ENCODE assay signal across 1 cellular context in genomic region chr20:25390538-25391528, GRCh38.
TF ChIP-seq lines count a peak whose summit lies in the region.

ABHD12 (minus strand) TSS chr20:25390835; CDS start chr20:25390703, 132 bp downstream.

TF ChIP-seq in HEK293, 187 proteins besides CTCF, POLR2A, EP300 and RAD21 (continued from another document and continues in another):
- TF ChIP-seq ZBTB11 (tag by site-specific recombination; conservative IDR thresholded peaks at IDR 0.05; ENCODE audit: low read depth) (peak; percentile 52), HOXC10 (CRISPR knock-in tag; IDR thresholded peaks at IDR 0.05) (no peak), ZNF404 (tag by site-specific recombination; IDR thresholded peaks at IDR 0.05) (no peak), ZNF157 (tag by site-specific recombination; IDR thresholded peaks at IDR 0.05) (no peak), ZNF670 (tag by site-specific recombination; IDR thresholded peaks at IDR 0.05; ENCODE audit: low read depth) (no peak), ZNF146 (tag by site-specific recombination; IDR thresholded peaks at IDR 0.05) (no peak), ZNF561 (tag by site-specific recombination; IDR thresholded peaks at IDR 0.05; ENCODE audit: borderline replicate concordance) (peak; percentile 82), ZNF202 (tag by site-specific recombination; IDR thresholded peaks at IDR 0.05; ENCODE audit: borderline replicate concordance) (no peak), ZNF488 (tag by site-specific recombination; IDR thresholded peaks at IDR 0.05) (no peak), ZNF558 (tag by site-specific recombination; IDR thresholded peaks at IDR 0.05) (no peak), ZNF48 (tag by site-specific recombination; IDR thresholded peaks at IDR 0.05) (no peak), ZNF24 (tag by site-specific recombination; IDR thresholded peaks at IDR 0.05) (no peak), ZNF707 (tag by site-specific recombination; IDR thresholded peaks at IDR 0.05) (no peak), ZNF416 (tag by site-specific recombination; IDR thresholded peaks at IDR 0.05) (no peak), SCRT1 (tag by site-specific recombination; IDR thresholded peaks at IDR 0.05; ENCODE audit: borderline replicate concordance) (no peak), HOXA7 (CRISPR knock-in tag; IDR thresholded peaks at IDR 0.05; ENCODE audit: borderline replicate concordance) (no peak), GLIS1 (tag by site-specific recombination; IDR thresholded peaks at IDR 0.05) (peak; percentile 20; the same call in 1 of the 2 replicates), ZNF311 (tag by site-specific recombination; IDR thresholded peaks at IDR 0.05; ENCODE audit: borderline replicate concordance) (no peak), ZNF692 (tag by site-specific recombination; IDR thresholded peaks at IDR 0.05) (peak; percentile 43; the same call in 1 of the 2 replicates), ZNF10 (tag by site-specific recombination; IDR thresholded peaks at IDR 0.05) (no peak), ZNF248 (tag by site-specific recombination; IDR thresholded peaks at IDR 0.05) (no peak), ZNF549 (tag by site-specific recombination; IDR thresholded peaks at IDR 0.05) (no peak), ZNF830 (tag by site-specific recombination; IDR thresholded peaks at IDR 0.05; ENCODE audit: low read depth) (no peak), ZBTB20 (tag by site-specific recombination; IDR thresholded peaks at IDR 0.05) (peak; percentile 90), ZNF785 (tag by site-specific recombination; IDR thresholded peaks at IDR 0.05) (no peak), KLF8 (tag by site-specific recombination; IDR thresholded peaks at IDR 0.05) (peak; percentile 86), FEZF1 (tag by site-specific recombination; IDR thresholded peaks at IDR 0.05) (no peak), ZNF624 (tag by site-specific recombination; IDR thresholded peaks at IDR 0.05) (no peak), ZNF529 (tag by site-specific recombination; IDR thresholded peaks at IDR 0.05; ENCODE audit: insufficient replicate concordance) (no peak), ZNF571 (tag by site-specific recombination; IDR thresholded peaks at IDR 0.05) (no peak), PRDM4 (tag by site-specific recombination; IDR thresholded peaks at IDR 0.05) (no peak), ZIC2 (tag by site-specific recombination; IDR thresholded peaks at IDR 0.05) (peak; percentile 47; the same call in 1 of the 2 replicates), ZNF664 (tag by site-specific recombination; IDR thresholded peaks at IDR 0.05) (no peak), ZNF560 (tag by site-specific recombination; IDR thresholded peaks at IDR 0.05; ENCODE audit: borderline replicate concordance) (no peak), ZNF701 (tag by site-specific recombination; IDR thresholded peaks at IDR 0.05) (no peak), ZNF544 (tag by site-specific recombination; IDR thresholded peaks at IDR 0.05) (no peak), ZFP3 (tag by site-specific recombination; IDR thresholded peaks at IDR 0.05; ENCODE audit: low read depth) (no peak), ZNF292 (tag by site-specific recombination; IDR thresholded peaks at IDR 0.05; ENCODE audit: borderline replicate concordance, low read depth) (no peak), ZNF449 (tag by site-specific recombination; IDR thresholded peaks at IDR 0.05) (no peak), ZNF354C (tag by site-specific recombination; IDR thresholded peaks at IDR 0.05; ENCODE audit: borderline replicate concordance, low read depth) (no peak), ZBTB6 (tag by site-specific recombination; IDR thresholded peaks at IDR 0.05) (0 out of 2 replicates have a peak, but pooled peaks have one; percentile 8), ZNF510 (tag by site-specific recombination; IDR thresholded peaks at IDR 0.05; ENCODE audit: insufficient replicate concordance) (no peak), ZSCAN4 (tag by site-specific recombination; IDR thresholded peaks at IDR 0.05) (no peak), BCL6B (tag by site-specific recombination; IDR thresholded peaks at IDR 0.05) (no peak), ZNF585B (tag by site-specific recombination; IDR thresholded peaks at IDR 0.05) (no peak), ZNF658 (tag by site-specific recombination; IDR thresholded peaks at IDR 0.05) (no peak), BCL11A (tag by site-specific recombination; IDR thresholded peaks at IDR 0.05; ENCODE audit: low read depth) (no peak), ZNF112 (tag by site-specific recombination; IDR thresholded peaks at IDR 0.05) (no peak), TSHZ1 (tag by site-specific recombination; IDR thresholded peaks at IDR 0.05; ENCODE audit: borderline replicate concordance) (no peak), ZBTB21 (tag by site-specific recombination; IDR thresholded peaks at IDR 0.05) (no peak), ZNF610 (tag by site-specific recombination; IDR thresholded peaks at IDR 0.05; ENCODE audit: borderline replicate concordance) (peak; percentile 72; the same call in 1 of the 2 replicates), EGR2 (tag by site-specific recombination; IDR thresholded peaks at IDR 0.05; ENCODE audit: low read depth) (peak; percentile 50), ZNF366 (tag by site-specific recombination; conservative IDR thresholded peaks at IDR 0.05) (no peak), ZNF114 (tag by site-specific recombination; IDR thresholded peaks at IDR 0.05) (no peak), ZNF776 (tag by site-specific recombination; IDR thresholded peaks at IDR 0.05; ENCODE audit: borderline replicate concordance) (no peak)
